ENCODE assay signal across 23 cellular contexts in the genomic region with DNA sequence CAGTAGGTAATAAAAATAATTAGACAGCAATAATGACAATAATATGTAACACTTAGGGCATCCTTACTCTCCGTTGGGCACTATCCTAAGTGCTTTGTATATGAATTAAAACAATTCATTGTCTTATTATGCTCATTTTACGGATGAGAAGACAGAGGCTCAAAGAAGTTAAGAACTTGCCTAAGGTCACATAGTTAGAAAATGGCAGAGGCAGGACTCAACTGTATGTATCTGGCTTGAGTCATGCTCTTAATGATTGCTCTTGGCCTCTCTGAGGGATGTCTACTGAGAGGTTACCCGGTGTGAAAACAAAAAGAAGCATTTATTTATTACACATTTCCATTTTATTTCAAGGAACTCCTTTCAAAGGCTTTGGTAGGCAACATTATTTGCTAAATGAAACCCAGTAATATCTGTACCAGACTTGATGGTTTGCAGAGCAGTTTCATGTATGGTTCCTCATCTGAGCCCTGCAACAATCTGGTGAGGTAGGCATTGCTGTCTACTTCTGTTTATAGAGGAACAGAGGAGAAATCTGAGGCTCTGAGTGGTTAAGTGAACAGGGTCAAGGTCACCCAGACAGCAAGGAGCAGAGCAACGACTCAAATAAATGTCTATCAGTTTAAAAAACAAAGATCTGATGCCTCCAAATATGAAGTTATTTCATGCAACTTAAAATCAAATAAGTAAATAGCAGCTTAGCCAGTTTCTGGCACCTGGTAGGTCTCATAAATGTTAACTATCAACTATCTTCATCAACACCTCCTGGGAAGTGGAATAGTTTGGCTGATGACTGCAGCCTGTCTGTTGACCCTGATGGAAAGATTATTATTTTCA. TPM values are rescaled to one million over a fixed set of nuclear protein-coding genes. Genes with fewer than 3 reads are reported as not detected.
DNase-seq lines count a peak whose midpoint lies in the region; ATAC-seq, FAIRE-seq and TF ChIP-seq lines count a peak whose summit lies in the region.
"Had no signal": no experiment of that assay in that cellular context is flagged by ENCODE, and none has a peak within 500 bp of the region (broad histone marks: within the 10 kb centered on the region; RNA-seq: fewer than 3 reads in every experiment).

No MANE protein-coding gene starts in this region.

- H2BK15ac ChIP-seq in mesenchymal stem cell (ENCODE audit: low read depth, poor library complexity, severe bottlenecking) = no peak overlapping the region

- TF ChIP-seq POLR2A in A549 (IDR thresholded peaks at IDR 0.05; ENCODE audit: low read length) = no peak

- H3K36me3 Mint-ChIP-seq in brain (no peaks in the 10 kb centered on the region), progenitor cell of endocrine pancreas (ENCODE audit: insufficient read depth) (no peaks in the 10 kb centered on the region)
- H3K36me3 Mint-ChIP-seq: naive B cell; stimulated activated memory B cell treated with anti-CD40 and anti-IgM and Interleukin-4, amounts not matched to agents 10 μg/mL and 1 μg/mL and 100 μg/mL, for 72 hours had no signal

- H3K27me3 ChIP-seq in mesenchymal stem cell (ENCODE audit: control insufficient read depth in 1 of 2, insufficient read depth in 1 of 2, low read length in 2 of 2) (no peaks in the 10 kb centered on the region), smooth muscle cell (ENCODE audit: low read depth) (peaks cover 8% of the 10 kb centered on the region), trophoblast cell (ENCODE audit: insufficient read depth, low read length) (no peaks in the 10 kb centered on the region)
- H3K27me3 ChIP-seq: ascending aorta, gastrocnemius medialis had no signal

- H3K14ac ChIP-seq in mesenchymal stem cell (ENCODE audit: low read length in 2 of 2) = no peak overlapping the region
- H3K14ac ChIP-seq in trophoblast cell (ENCODE audit: low read length) = no peak overlapping the region

- DNase-seq in A549 (ENCODE audit: low read depth in 1 of 2, low spot score in 1 of 2) = no peak
- peak; percentile 39 for DNase-seq in MV-4-11 (lab: John Stamatoyannopoulos, UW)
- peak; percentile 29 for DNase-seq in mesenchymal stem cell
- no peak for DNase-seq in smooth muscle cell (lab: John Stamatoyannopoulos, UW; ENCODE audit: unreplicated experiment)
- DNase-seq in trophoblast cell = no peak
- DNase-seq in activated naive CD4-positive, alpha-beta T cell treated with Interleukin-2 at 50 U/mL for 16 hours = no peak
- no peak for DNase-seq in progenitor cell of endocrine pancreas (ENCODE audit: low spot score, unreplicated experiment)
- DNase-seq: activated CD4-positive, alpha-beta T cell treated with anti-CD3 and anti-CD28 coated beads for 36 hours; CD8-positive, alpha-beta T cell; cortex of kidney; gastrocnemius medialis; Kasumi-1; naive B cell; NCI-H187; psoas muscle; stimulated activated CD4-positive, alpha-beta T cell treated with anti-CD3 and anti-CD28 coated beads, Interleukin-12 subunit alpha, Interleukin-12 subunit beta, amount 100 ng/mL, for 4 hours; T-helper 9 cell had no signal

- H4K12ac ChIP-seq in trophoblast cell (ENCODE audit: low read depth, low read length) = no peak overlapping the region

- no peak for TF ChIP-seq CTCF in A549 (IDR thresholded peaks at IDR 0.05)
- TF ChIP-seq CTCF in brain (conservative IDR thresholded peaks at IDR 0.05) = no peak
- no peak for TF ChIP-seq CTCF in smooth muscle cell (IDR thresholded peaks at IDR 0.05; ENCODE audit: borderline replicate concordance, insufficient read depth, poor library complexity, severe bottlenecking)
- TF ChIP-seq CTCF in progenitor cell of endocrine pancreas (IDR thresholded peaks at IDR 0.05; ENCODE audit: unreplicated experiment) = no peak

- H2BK120ac ChIP-seq in mesenchymal stem cell (ENCODE audit: low read depth, low read length) (no peak overlapping the region), trophoblast cell (ENCODE audit: insufficient read depth, low read length, poor library complexity) (no peak overlapping the region)

- peaks cover 23% of the 10 kb centered on the region for H3F3A ChIP-seq in smooth muscle cell (ENCODE audit: low read depth)

- H3K4me3 Mint-ChIP-seq in brain = no peak overlapping the region
- H3K4me3 Mint-ChIP-seq in progenitor cell of endocrine pancreas (ENCODE audit: low read depth) = no peak overlapping the region
- H3K4me3 Mint-ChIP-seq: activated CD4-positive, alpha-beta T cell treated with anti-CD3 and anti-CD28 coated beads for 36 hours; CD8-positive, alpha-beta T cell; stimulated activated memory B cell treated with anti-CD40 and anti-IgM and Interleukin-4, amounts not matched to agents 10 μg/mL and 1 μg/mL and 100 μg/mL, for 72 hours had no signal

- no peak for TF ChIP-seq RAD21 in A549 (conservative IDR thresholded peaks at IDR 0.05 in 1 of 2, IDR thresholded peaks at IDR 0.05 in 1 of 2)

- H3K27me3 Mint-ChIP-seq in brain = peaks cover 2% of the 10 kb centered on the region
- H3K27me3 Mint-ChIP-seq in progenitor cell of endocrine pancreas = no peaks in the 10 kb centered on the region
- H3K27me3 Mint-ChIP-seq: activated CD4-positive, alpha-beta T cell treated with anti-CD3 and anti-CD28 coated beads for 36 hours; stimulated activated memory B cell treated with anti-CD40 and anti-IgM and Interleukin-4, amounts not matched to agents 10 μg/mL and 1 μg/mL and 100 μg/mL, for 72 hours had no signal

- H3K23ac ChIP-seq in mesenchymal stem cell (ENCODE audit: low read length in 2 of 2) (no peak overlapping the region), trophoblast cell (ENCODE audit: low read length) (no peak overlapping the region)

- H3K79me1 ChIP-seq in mesenchymal stem cell (replicated peaks; ENCODE audit: low read length, poor library complexity, severe bottlenecking) (peaks cover 5% of the 10 kb centered on the region), trophoblast cell (ENCODE audit: low read length) (peaks cover 40% of the 10 kb centered on the region)

- H3K4me3 ChIP-seq in A549 (no peak overlapping the region), mesenchymal stem cell (ENCODE audit: insufficient read depth in 1 of 2, low read depth in 1 of 2, low read length in 2 of 2) (peak overlapping the region in 1 of 2 experiments; percentile 50), smooth muscle cell (no peak overlapping the region), trophoblast cell (ENCODE audit: low read depth, low read length) (no peak overlapping the region)
- H3K4me3 ChIP-seq: ascending aorta, gastrocnemius medialis, HAP-1, lung, psoas muscle had no signal

- H4K8ac ChIP-seq in mesenchymal stem cell (ENCODE audit: low read length) = no peak overlapping the region
- H4K8ac ChIP-seq in trophoblast cell (ENCODE audit: low read depth, low read length) = no peak overlapping the region

- H3K4me1 ChIP-seq in A549 (peaks cover 68% of the 10 kb centered on the region), mesenchymal stem cell (ENCODE audit: control insufficient read depth, insufficient read depth, low read depth, low read length) (peaks cover 36% of the 10 kb centered on the region), smooth muscle cell (ENCODE audit: low read depth) (peaks cover 27% of the 10 kb centered on the region), trophoblast cell (ENCODE audit: control insufficient read depth in 1 of 2, insufficient read depth in 2 of 2, low read length in 2 of 2) (peaks cover 28 to 39% of the 10 kb centered on the region in 2 experiments)

- TF ChIP-seq EP300 in A549 (IDR thresholded peaks at IDR 0.05) = no peak

- no peak for ATAC-seq in A549
- ATAC-seq: activated CD4-positive, alpha-beta T cell treated with anti-CD3 and anti-CD28 coated beads for 36 hours; CD8-positive, alpha-beta T cell; gastrocnemius medialis; psoas muscle; stimulated activated memory B cell treated with anti-CD40 and anti-IgM and Interleukin-4, amounts not matched to agents 10 μg/mL and 1 μg/mL and 100 μg/mL, for 72 hours had no signal

- no peak overlapping the region for H2AK5ac ChIP-seq in mesenchymal stem cell (ENCODE audit: low read length, severe bottlenecking)
- no peak overlapping the region for H2AK5ac ChIP-seq in trophoblast cell (ENCODE audit: low read length)

- H2BK5ac ChIP-seq in mesenchymal stem cell (ENCODE audit: low read depth, low read length, poor library complexity, severe bottlenecking) = peak overlapping the region; percentile 92
- H2BK5ac ChIP-seq in trophoblast cell (ENCODE audit: low read depth, low read length, poor library complexity) = no peak overlapping the region

- H3K9me3 Mint-ChIP-seq in brain = no peaks in the 10 kb centered on the region
- H3K9me3 Mint-ChIP-seq in progenitor cell of endocrine pancreas (ENCODE audit: low read depth) = no peaks in the 10 kb centered on the region
- H3K9me3 Mint-ChIP-seq: CD8-positive, alpha-beta T cell; naive B cell; stimulated activated memory B cell treated with anti-CD40 and anti-IgM and Interleukin-4, amounts not matched to agents 10 μg/mL and 1 μg/mL and 100 μg/mL, for 72 hours had no signal

- no peak overlapping the region for H4K91ac ChIP-seq in mesenchymal stem cell (ENCODE audit: low read length)
- no peak overlapping the region for H4K91ac ChIP-seq in trophoblast cell (ENCODE audit: low read depth, low read length)

- CTCF ChIA-PET in A549 (lab: Yijun Ruan, JAX) = interaction anchor here (0.6 to 3.8 kb wide), 13 partner anchors 10 to 101 kb away, joined by 3 to 24 read pairs (median 5); no protein-coding TSS in a partner anchor

- H3K9ac ChIP-seq in mesenchymal stem cell (ENCODE audit: low read length) = peak overlapping the region; percentile 80
- no peak overlapping the region for H3K9ac ChIP-seq in smooth muscle cell (ENCODE audit: low read depth)
- no peak overlapping the region for H3K9ac ChIP-seq in trophoblast cell (ENCODE audit: low read length)

- H3K4me2 ChIP-seq in A549 (peak overlapping the region; percentile 69), mesenchymal stem cell (ENCODE audit: low read length, poor library complexity, severe bottlenecking) (peak overlapping the region; percentile 67), smooth muscle cell (no peak overlapping the region), trophoblast cell (ENCODE audit: low read length) (no peak overlapping the region)

- 55% methylated on average over 4 of the region's 4 CpGs for WGBS in A549 (ENCODE audit: missing lambda C conversion rate)
- WGBS in mesenchymal stem cell = 100% methylated on average over 1 of the region's 4 CpGs
- 69% methylated on average over 4 of the region's 4 CpGs for WGBS in smooth muscle cell (ENCODE audit: low lambda C conversion rate)
- WGBS in trophoblast cell (ENCODE audit: extremely low coverage, insufficient coverage, insufficient read length) = no CpG with 5 or more reads among the region's 4 CpGs

- H3K4ac ChIP-seq in mesenchymal stem cell (ENCODE audit: low read depth in 1 of 2, low read length in 2 of 2) (no peak overlapping the region), trophoblast cell (ENCODE audit: low read depth, low read length) (no peak overlapping the region)

- H3K9me3 ChIP-seq in A549 (no peaks in the 10 kb centered on the region), mesenchymal stem cell (ENCODE audit: control insufficient read depth, low read length) (no peaks in the 10 kb centered on the region), smooth muscle cell (replicated peaks; ENCODE audit: low read depth) (no peaks in the 10 kb centered on the region), trophoblast cell (ENCODE audit: insufficient read depth, low read depth, low read length) (peaks cover 1% of the 10 kb centered on the region)
- H3K9me3 ChIP-seq: ascending aorta, gastrocnemius medialis, psoas muscle had no signal

- H3K27ac ChIP-seq in A549 = peak overlapping the region; percentile 89 to 96
- peak overlapping the region; percentile 99 for H3K27ac ChIP-seq in mesenchymal stem cell (ENCODE audit: low read length, poor library complexity, severe bottlenecking)
- H3K27ac ChIP-seq in smooth muscle cell (ENCODE audit: low read depth) = no peak overlapping the region
- no peak overlapping the region for H3K27ac ChIP-seq in trophoblast cell (ENCODE audit: low read depth, low read length)
- H3K27ac ChIP-seq: ascending aorta, psoas muscle had no signal

- H3K4me1 Mint-ChIP-seq in brain = peaks cover 18% of the 10 kb centered on the region
- H3K4me1 Mint-ChIP-seq in progenitor cell of endocrine pancreas (ENCODE audit: low read depth) = peaks cover 10% of the 10 kb centered on the region

- H4K20me1 ChIP-seq in smooth muscle cell (ENCODE audit: low read depth) = peaks cover 2% of the 10 kb centered on the region

- H2BK12ac ChIP-seq in mesenchymal stem cell (ENCODE audit: low read length in 2 of 2) (no peak overlapping the region), trophoblast cell (ENCODE audit: low read length) (no peak overlapping the region)

- POLR2A ChIA-PET in A549 (lab: Yijun Ruan, JAX) = interaction anchor here (0.5 to 1.0 kb wide), 3 partner anchors 17 to 91 kb away, joined by 3 to 5 read pairs (median 4); no protein-coding TSS in a partner anchor

- FAIRE-seq in A549 (lab: Jason Lieb, UNC) = no peak

- H3K36me3 ChIP-seq in mesenchymal stem cell (ENCODE audit: control insufficient read depth in 1 of 2, insufficient read depth in 2 of 2, low read depth in 1 of 2, low read length in 2 of 2) = no peaks in the 10 kb centered on the region
- H3K36me3 ChIP-seq in smooth muscle cell (ENCODE audit: low read depth) = no peaks in the 10 kb centered on the region
- no peaks in the 10 kb centered on the region for H3K36me3 ChIP-seq in trophoblast cell (ENCODE audit: control insufficient read depth in 1 of 2, insufficient read depth in 2 of 2, low read length in 2 of 2)
- H3K36me3 ChIP-seq: ascending aorta, gastrocnemius medialis, HAP-1 had no signal

- no peak overlapping the region for H3K18ac ChIP-seq in mesenchymal stem cell (ENCODE audit: low read depth in 1 of 2, low read length in 2 of 2)
- no peak overlapping the region for H3K18ac ChIP-seq in trophoblast cell (ENCODE audit: low read length)

- peak overlapping the region in 3 of 5 experiments; percentile 65 to 90 (median 71) for H3K27ac Mint-ChIP-seq in brain
- no peak overlapping the region for H3K27ac Mint-ChIP-seq in progenitor cell of endocrine pancreas
- H3K27ac Mint-ChIP-seq: activated CD4-positive, alpha-beta T cell treated with anti-CD3 and anti-CD28 coated beads for 36 hours; CD8-positive, alpha-beta T cell; naive B cell; stimulated activated memory B cell treated with anti-CD40 and anti-IgM and Interleukin-4, amounts not matched to agents 10 μg/mL and 1 μg/mL and 100 μg/mL, for 72 hours had no signal

- no peaks in the 10 kb centered on the region for H3K79me2 ChIP-seq in smooth muscle cell (ENCODE audit: low read depth)
- peaks cover 11% of the 10 kb centered on the region for H3K79me2 ChIP-seq in trophoblast cell (ENCODE audit: control insufficient read depth, insufficient read depth, low read length, poor library complexity)

- H2AFZ ChIP-seq in mesenchymal stem cell (ENCODE audit: low read depth, low read length) (no peak overlapping the region), smooth muscle cell (ENCODE audit: low read depth) (no peak overlapping the region), trophoblast cell (ENCODE audit: insufficient read depth, low read length, poor library complexity) (no peak overlapping the region)

RNA-seq across cellular contexts. Expression of gene PARD6B, which starts 4.2 kb away (rescaled TPM):
- polyA plus RNA-seq in A549 (2011; rRNA removed) = 6.2 and 6.4 TPM in 2 replicates
- polyA plus RNA-seq in A549 (2012; cell fraction: cytosol; rRNA removed) = 1.6 and 1.7 TPM in 2 replicates
- polyA plus RNA-seq in A549 (2012; cell fraction: nucleus; rRNA removed) = 1.3 and 1.7 TPM in 2 replicates
- polyA plus RNA-seq in A549 (2017; fragmentation: RNase III; extraction: RNeasy Plus Mini Kit Qiagen cat#74134 plus additional on column Dnase treatment) = 2.7 to 3.1 TPM (median 2.8 TPM) in 3 replicates
- 11.1 and 11.2 TPM in 2 replicates for polyA minus RNA-seq in A549 (2011; rRNA and poly(A)+ RNA removed)
- 0.51 TPM for polyA plus RNA-seq in brain (ENCODE audit: insufficient read depth, low read depth, low replicate concordance)
- polyA plus RNA-seq in mesenchymal stem cell (2013, experiment 1 of 2) = 2.3 TPM
- polyA plus RNA-seq in mesenchymal stem cell (2013, experiment 2 of 2) = 2.5 TPM
- 4.6 and 6.5 TPM in 2 replicates for total RNA-seq in smooth muscle cell
- 0.26 and 1.7 TPM in 2 replicates for polyA plus RNA-seq in smooth muscle cell
- 9.4 and 9.5 TPM in 2 replicates for polyA plus RNA-seq in trophoblast cell (2013)
- total RNA-seq in progenitor cell of endocrine pancreas = 29.7 and 32.9 TPM in 2 replicates

RNA-seq across cellular contexts. Expression of gene RIPOR3, which starts 35.8 kb away (rescaled TPM):
- polyA plus RNA-seq in A549 (2011; rRNA removed) (0.03 TPM in 1 of 2 replicates, not detected in the other), A549 (2017; fragmentation: RNase III; extraction: RNeasy Plus Mini Kit Qiagen cat#74134 plus additional on column Dnase treatment) (0.05 to 0.06 TPM in 2 of 3 replicates, not detected in the other), brain (ENCODE audit: insufficient read depth, low read depth, low replicate concordance) (0.29 TPM), smooth muscle cell (1.2 and 4.9 TPM in 2 replicates)
- 0.03 and 0.07 TPM in 2 replicates for polyA plus RNA-seq in A549 (2012; cell fraction: cytosol; rRNA removed)
- polyA plus RNA-seq in A549 (2012; cell fraction: nucleus; rRNA removed) = 0.09 and 0.19 TPM in 2 replicates
- 0.05 TPM in 1 of 2 replicates, not detected in the other for polyA minus RNA-seq in A549 (2011; rRNA and poly(A)+ RNA removed)
- 45.9 TPM for polyA plus RNA-seq in mesenchymal stem cell (2013, experiment 1 of 2)
- polyA plus RNA-seq in mesenchymal stem cell (2013, experiment 2 of 2) = 43.6 TPM
- total RNA-seq in smooth muscle cell (0.18 and 0.40 TPM in 2 replicates), progenitor cell of endocrine pancreas (0.29 and 0.31 TPM in 2 replicates)
- polyA plus RNA-seq in trophoblast cell (2013) = 0.12 and 0.15 TPM in 2 replicates
- total RNA-seq: activated CD4-positive, alpha-beta T cell treated with anti-CD3 and anti-CD28 coated beads for 36 hours; CD8-positive, alpha-beta T cell; SK-MEL-5 had no signal

Comparison
In these comparisons a context has a peak if more than half of its experiments do, and no peak if none do; other contexts are left out.
1. DNase-seq: peak in MV-4-11 (single experiment) and mesenchymal stem cell (single experiment); none in A549 (0 of 2), smooth muscle cell (single experiment), trophoblast cell (0 of 2), activated naive CD4-positive, alpha-beta T cell treated with Interleukin-2 at 50 U/mL for 16 hours (single experiment) and progenitor cell of endocrine pancreas (single experiment).
2. H3K27ac ChIP-seq: peak in A549 (2 of 2) and mesenchymal stem cell (single experiment); none in smooth muscle cell (single experiment) and trophoblast cell (single experiment).
3. H3K4me2 ChIP-seq: peak in A549 (single experiment) and mesenchymal stem cell (single experiment); none in smooth muscle cell (single experiment) and trophoblast cell (single experiment).